Comparison of ENCODE assay signal across 1 cellular context in genomic region chr2:31131871-31132270, GRCh38.
TF ChIP-seq lines count a peak whose summit lies in the region.

No MANE protein-coding gene starts in this region.

TF ChIP-seq in H1, 55 proteins besides CTCF, POLR2A, EP300 and RAD21:
- TF ChIP-seq TAF1 (IDR thresholded peaks at IDR 0.05; ENCODE audit: low read depth, low read length) (no peak), TEAD4 (IDR thresholded peaks at IDR 0.05; ENCODE audit: low read depth, low read length) (peak; percentile 55)
TF ChIP-seq in H1: peak in this region for 1.
